ENCODE assay signal across 28 cellular contexts in the genomic region with DNA sequence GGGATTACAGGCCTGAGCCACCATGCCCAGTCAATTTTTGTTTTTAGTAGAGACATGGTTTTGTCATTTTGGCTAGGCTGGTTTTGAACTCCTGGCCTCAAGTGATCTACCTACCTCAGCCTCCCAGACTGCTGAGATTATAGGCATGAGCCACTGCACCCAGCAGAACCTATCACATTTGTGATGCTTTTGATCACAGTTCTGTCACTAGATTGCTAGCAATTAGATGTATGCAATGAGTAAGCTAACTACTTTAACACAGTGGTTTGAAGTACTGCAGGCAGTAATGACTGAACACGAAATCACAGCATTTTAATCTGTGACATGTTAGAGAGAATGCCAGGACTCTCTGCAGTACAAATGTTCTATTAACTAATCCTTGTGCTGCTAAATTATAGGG. TPM values are rescaled to one million over a fixed set of nuclear protein-coding genes. Genes with fewer than 3 reads are reported as not detected.
DNase-seq lines count a peak whose midpoint lies in the region; ATAC-seq and TF ChIP-seq lines count a peak whose summit lies in the region.
"Had no signal": no experiment of that assay in that cellular context is flagged by ENCODE, and none has a peak within 500 bp of the region (broad histone marks: within the 10 kb centered on the region; RNA-seq: fewer than 3 reads in every experiment).

No MANE protein-coding gene starts in this region.

- H3K4me1 Mint-ChIP-seq in natural killer cell: peaks cover 27 to 38% of the 10 kb centered on the region in 2 donors
- H3K4me1 Mint-ChIP-seq in natural killer cell treated with Interleukin-12 subunit alpha and Interleukin-12 subunit beta and Interleukin-15 and Interleukin-18, amount 100 ng/mL, for 72 hours (ENCODE audit: low read depth in 2 of 2): peaks cover 29 to 36% of the 10 kb centered on the region in 2 donors
- H3K4me1 Mint-ChIP-seq in activated naive CD8-positive, alpha-beta T cell treated with anti-CD3 and anti-CD28 coated beads, Interleukin-2, amount 50 U/mL, for 24 hours: peaks cover 66% of the 10 kb centered on the region
- peaks cover 64% of the 10 kb centered on the region for H3K4me1 Mint-ChIP-seq in stimulated activated naive CD8-positive, alpha-beta T cell treated with anti-CD3 and anti-CD28 coated beads, Interleukin-15, amount 100 ng/mL, for 72 hours
- peaks cover 14% of the 10 kb centered on the region for H3K4me1 Mint-ChIP-seq in stimulated activated memory B cell treated with anti-CD40 and anti-IgM and Interleukin-4, amounts not matched to agents 10 μg/mL and 1 μg/mL and 100 μg/mL, for 72 hours

- ATAC-seq in activated CD4-positive, CD25-positive, alpha-beta regulatory T cell treated with anti-CD3 and anti-CD28 coated beads, Interleukin-2, amount 50 U/mL, for 24 hours: peak; percentile 80 to 86
- ATAC-seq in natural killer cell: no peak
- ATAC-seq in natural killer cell treated with Interleukin-12 subunit alpha and Interleukin-12 subunit beta and Interleukin-15 and Interleukin-18, amount 100 ng/mL, for 72 hours: no peak
- peak; percentile 30 for ATAC-seq in activated naive CD8-positive, alpha-beta T cell treated with anti-CD3 and anti-CD28 coated beads, Interleukin-2, amount 50 U/mL, for 24 hours
- peak; percentile 64 for ATAC-seq in stimulated activated naive CD8-positive, alpha-beta T cell treated with anti-CD3 and anti-CD28 coated beads, Interleukin-15, amount 100 ng/mL, for 72 hours
- no peak for ATAC-seq in stimulated activated memory B cell treated with anti-CD40 and anti-IgM and Interleukin-4, amounts not matched to agents 10 μg/mL and 1 μg/mL and 100 μg/mL, for 72 hours
- ATAC-seq: right cardiac atrium had no signal

- H3K27me3 Mint-ChIP-seq in natural killer cell (ENCODE audit: low read depth in 2 of 2): no peaks in the 10 kb centered on the region
- H3K27me3 Mint-ChIP-seq in natural killer cell treated with Interleukin-12 subunit alpha and Interleukin-12 subunit beta and Interleukin-15 and Interleukin-18, amount 100 ng/mL, for 72 hours: no peaks in the 10 kb centered on the region
- no peaks in the 10 kb centered on the region for H3K27me3 Mint-ChIP-seq in activated naive CD8-positive, alpha-beta T cell treated with anti-CD3 and anti-CD28 coated beads, Interleukin-2, amount 50 U/mL, for 24 hours
- H3K27me3 Mint-ChIP-seq in stimulated activated naive CD8-positive, alpha-beta T cell treated with anti-CD3 and anti-CD28 coated beads, Interleukin-15, amount 100 ng/mL, for 72 hours: no peaks in the 10 kb centered on the region
- no peaks in the 10 kb centered on the region for H3K27me3 Mint-ChIP-seq in stimulated activated memory B cell treated with anti-CD40 and anti-IgM and Interleukin-4, amounts not matched to agents 10 μg/mL and 1 μg/mL and 100 μg/mL, for 72 hours

- peak overlapping the region; percentile 78 to 79 for H3K27ac Mint-ChIP-seq in natural killer cell
- H3K27ac Mint-ChIP-seq in natural killer cell treated with Interleukin-12 subunit alpha and Interleukin-12 subunit beta and Interleukin-15 and Interleukin-18, amount 100 ng/mL, for 72 hours: peak overlapping the region in 1 of 2 donors; percentile 75
- peak overlapping the region; percentile 22 for H3K27ac Mint-ChIP-seq in activated naive CD8-positive, alpha-beta T cell treated with anti-CD3 and anti-CD28 coated beads, Interleukin-2, amount 50 U/mL, for 24 hours
- no peak overlapping the region for H3K27ac Mint-ChIP-seq in stimulated activated naive CD8-positive, alpha-beta T cell treated with anti-CD3 and anti-CD28 coated beads, Interleukin-15, amount 100 ng/mL, for 72 hours
- H3K27ac Mint-ChIP-seq in stimulated activated memory B cell treated with anti-CD40 and anti-IgM and Interleukin-4, amounts not matched to agents 10 μg/mL and 1 μg/mL and 100 μg/mL, for 72 hours: no peak overlapping the region

- TF ChIP-seq CTCF in natural killer cell (IDR thresholded peaks at IDR 0.05): no peak

- no peaks in the 10 kb centered on the region for H3K36me3 Mint-ChIP-seq in natural killer cell
- H3K36me3 Mint-ChIP-seq in natural killer cell treated with Interleukin-12 subunit alpha and Interleukin-12 subunit beta and Interleukin-15 and Interleukin-18, amount 100 ng/mL, for 72 hours: no peaks in the 10 kb centered on the region
- no peaks in the 10 kb centered on the region for H3K36me3 Mint-ChIP-seq in activated naive CD8-positive, alpha-beta T cell treated with anti-CD3 and anti-CD28 coated beads, Interleukin-2, amount 50 U/mL, for 24 hours (ENCODE audit: low read depth)
- H3K36me3 Mint-ChIP-seq in stimulated activated memory B cell treated with anti-CD40 and anti-IgM and Interleukin-4, amounts not matched to agents 10 μg/mL and 1 μg/mL and 100 μg/mL, for 72 hours: no peaks in the 10 kb centered on the region

- no peaks in the 10 kb centered on the region for H3K9me3 Mint-ChIP-seq in natural killer cell
- H3K9me3 Mint-ChIP-seq in natural killer cell treated with Interleukin-12 subunit alpha and Interleukin-12 subunit beta and Interleukin-15 and Interleukin-18, amount 100 ng/mL, for 72 hours: peaks cover 2% of the 10 kb centered on the region
- H3K9me3 Mint-ChIP-seq in activated naive CD8-positive, alpha-beta T cell treated with anti-CD3 and anti-CD28 coated beads, Interleukin-2, amount 50 U/mL, for 24 hours: no peaks in the 10 kb centered on the region
- H3K9me3 Mint-ChIP-seq in stimulated activated naive CD8-positive, alpha-beta T cell treated with anti-CD3 and anti-CD28 coated beads, Interleukin-15, amount 100 ng/mL, for 72 hours: peaks cover 12 to 13% of the 10 kb centered on the region in 2 donors
- no peaks in the 10 kb centered on the region for H3K9me3 Mint-ChIP-seq in stimulated activated memory B cell treated with anti-CD40 and anti-IgM and Interleukin-4, amounts not matched to agents 10 μg/mL and 1 μg/mL and 100 μg/mL, for 72 hours

- H3K4me3 Mint-ChIP-seq in natural killer cell: no peak overlapping the region
- H3K4me3 Mint-ChIP-seq in natural killer cell treated with Interleukin-12 subunit alpha and Interleukin-12 subunit beta and Interleukin-15 and Interleukin-18, amount 100 ng/mL, for 72 hours: no peak overlapping the region
- no peak overlapping the region for H3K4me3 Mint-ChIP-seq in activated naive CD8-positive, alpha-beta T cell treated with anti-CD3 and anti-CD28 coated beads, Interleukin-2, amount 50 U/mL, for 24 hours
- no peak overlapping the region for H3K4me3 Mint-ChIP-seq in stimulated activated naive CD8-positive, alpha-beta T cell treated with anti-CD3 and anti-CD28 coated beads, Interleukin-15, amount 100 ng/mL, for 72 hours
- no peak overlapping the region for H3K4me3 Mint-ChIP-seq in stimulated activated memory B cell treated with anti-CD40 and anti-IgM and Interleukin-4, amounts not matched to agents 10 μg/mL and 1 μg/mL and 100 μg/mL, for 72 hours

- no peak for DNase-seq in activated CD4-positive, CD25-positive, alpha-beta regulatory T cell treated with anti-CD3 and anti-CD28 coated beads, Interleukin-2, amount 50 U/mL, for 72 hours
- DNase-seq in natural killer cell (no peak), cortex of kidney (lab: John Stamatoyannopoulos, UW) (no peak)
- DNase-seq in natural killer cell treated with Interleukin-12 subunit alpha and Interleukin-12 subunit beta and Interleukin-15 and Interleukin-18, amount 100 ng/mL, for 72 hours (ENCODE audit: low spot score): no peak
- no peak for DNase-seq in activated naive CD8-positive, alpha-beta T cell treated with anti-CD3 and anti-CD28 coated beads, Interleukin-2, amount 50 U/mL, for 24 hours
- DNase-seq in stimulated activated naive CD8-positive, alpha-beta T cell treated with anti-CD3 and anti-CD28 coated beads, Interleukin-15, amount 100 ng/mL, for 72 hours: no peak
- DNase-seq: activated CD4-positive, alpha-beta T cell treated with anti-CD3 and anti-CD28 coated beads for 4 hours; activated CD8-positive, alpha-beta memory T cell treated with anti-CD3 and anti-CD28 coated beads, Interleukin-2, amount 50 U/mL, for 4 hours; activated gamma-delta T cell; anterior cingulate cortex; effector CD8-positive, alpha-beta T cell; glutamatergic neuron; GOT3; IMR-90; islet precursor cell; left ventricle myocardium inferior; mesenchymal stem cell; NCI-H1417 treated with DMSO at 0.1 percent for 48 hours; NCI-H2081; NCI-H226; NCI-H526 treated with DMSO at 0.1 percent for 48 hours; PC-9; posterior cingulate gyrus; right cardiac atrium; SK-N-SH; stomach had no signal

- intact Hi-C loops in natural killer cell (cut with micrococcal nuclease): no loop called here

RNA-seq across cellular contexts. Expression of a gene that starts 19.6 kb away (rescaled TPM):
- total RNA-seq in natural killer cell: 100 to 1,000 TPM; 237 to 279 (median 270) TPM
- 10 to 100 TPM; 74.9 to 86.0 TPM for total RNA-seq in natural killer cell treated with Interleukin-12 subunit alpha and Interleukin-12 subunit beta and Interleukin-15 and Interleukin-18, amount 100 ng/mL, for 72 hours

Comparison
In these comparisons a context has a peak if more than half of its experiments do, and no peak if none do; other contexts are left out.
1. ATAC-seq: peak in activated CD4-positive, CD25-positive, alpha-beta regulatory T cell treated with anti-CD3 and anti-CD28 coated beads, Interleukin-2, amount 50 U/mL, for 24 hours (2 of 2), activated naive CD8-positive, alpha-beta T cell treated with anti-CD3 and anti-CD28 coated beads, Interleukin-2, amount 50 U/mL, for 24 hours (single experiment) and stimulated activated naive CD8-positive, alpha-beta T cell treated with anti-CD3 and anti-CD28 coated beads, Interleukin-15, amount 100 ng/mL, for 72 hours (single experiment); none in natural killer cell (0 of 3), natural killer cell treated with Interleukin-12 subunit alpha and Interleukin-12 subunit beta and Interleukin-15 and Interleukin-18, amount 100 ng/mL, for 72 hours (0 of 2) and stimulated activated memory B cell treated with anti-CD40 and anti-IgM and Interleukin-4, amounts not matched to agents 10 μg/mL and 1 μg/mL and 100 μg/mL, for 72 hours (single experiment).
2. H3K27ac Mint-ChIP-seq: peak in natural killer cell (2 of 2) and activated naive CD8-positive, alpha-beta T cell treated with anti-CD3 and anti-CD28 coated beads, Interleukin-2, amount 50 U/mL, for 24 hours (single experiment); none in stimulated activated naive CD8-positive, alpha-beta T cell treated with anti-CD3 and anti-CD28 coated beads, Interleukin-15, amount 100 ng/mL, for 72 hours (0 of 2) and stimulated activated memory B cell treated with anti-CD40 and anti-IgM and Interleukin-4, amounts not matched to agents 10 μg/mL and 1 μg/mL and 100 μg/mL, for 72 hours (single experiment).